ENCODE assay signal across 28 cellular contexts in genomic region chr12:79661629-79662028, GRCh38. TPM values are rescaled to one million over a fixed set of nuclear protein-coding genes. Genes with fewer than 3 reads are reported as not detected.
DNase-seq lines count a peak whose midpoint lies in the region; ATAC-seq and TF ChIP-seq lines count a peak whose summit lies in the region.
"Had no signal": no experiment of that assay in that cellular context is flagged by ENCODE, and none has a peak within 500 bp of the region (broad histone marks: within the 10 kb centered on the region; RNA-seq: fewer than 3 reads in every experiment).

No MANE protein-coding gene starts in this region.

- no peak overlapping the region for H2BK120ac ChIP-seq in IMR-90 (ENCODE audit: low read depth, low read length)

- H4K8ac ChIP-seq in IMR-90 (ENCODE audit: low read depth in 2 of 2, low read length in 2 of 2), result no peak overlapping the region

- POLR2A ChIA-PET in IMR-90 (lab: Charles Lee; ENCODE audit: unreplicated experiment), result interaction anchor here (0.6 kb wide), 1 partner anchor 25 kb away, joined by 3 read pairs; no protein-coding TSS in a partner anchor

- TF ChIP-seq RAD21 in IMR-90 (IDR thresholded peaks at IDR 0.05; ENCODE audit: low read length), result no peak

- H3K18ac ChIP-seq in IMR-90 (ENCODE audit: low read depth, low read length), result no peak overlapping the region; the same call in 1 of the 2 replicates

- no TSS peak for BruUV-seq in IMR-90 (replicated peaks; lab: Mats Ljungman, UMichigan)

- H3K79me2 ChIP-seq in GM23248 (ENCODE audit: insufficient read depth) (peaks cover 100% of the 10 kb centered on the region), hepatocyte (peaks cover 74% of the 10 kb centered on the region)

- H4K5ac ChIP-seq in IMR-90 (ENCODE audit: low read depth, low read length), result no peak overlapping the region

- dilution Hi-C loops in IMR-90 (cut with HindIII; ENCODE audit: low sequenced_read_pairs, unreplicated experiment), result no loop called here

- no peak overlapping the region for H4K91ac ChIP-seq in IMR-90 (ENCODE audit: insufficient read depth, low read depth, low read length)

- CTCF ChIA-PET in IMR-90 (lab: Yijun Ruan, JAX), result interaction anchor here (0.7 to 1.0 kb wide), 2 partner anchors 10 to 197 kb away, joined by 3 to 4 read pairs; no protein-coding TSS in a partner anchor

- intact Hi-C loops in IMR-90 (cut with micrococcal nuclease), result no loop called here

- no peak overlapping the region for H2AFZ ChIP-seq in GM23248
- no peak overlapping the region for H2AFZ ChIP-seq in IMR-90 (replicated peaks; ENCODE audit: low read length, poor library complexity)
- no peak overlapping the region for H2AFZ ChIP-seq in hepatocyte
- H2AFZ ChIP-seq: neural progenitor cell had no signal

- no peak for TF ChIP-seq CTCF in IMR-90 (conservative IDR thresholded peaks at IDR 0.05; ENCODE audit: low read depth, low read length)
- no peak for TF ChIP-seq CTCF in RWPE2 (IDR thresholded peaks at IDR 0.05; ENCODE audit: poor library complexity, severe bottlenecking)
- no peak for TF ChIP-seq CTCF in hepatocyte (IDR thresholded peaks at IDR 0.05; ENCODE audit: poor library complexity)

- no peak overlapping the region for H3K56ac ChIP-seq in IMR-90 (ENCODE audit: extremely low read depth, insufficient read depth, low read length)

- H3K27ac ChIP-seq in GM23248 (no peak overlapping the region), IMR-90 (ENCODE audit: insufficient read depth, low read length) (no peak overlapping the region), RWPE2 (ENCODE audit: poor library complexity, severe bottlenecking) (peak overlapping the region; percentile 42), hepatocyte (no peak overlapping the region)
- H3K27ac ChIP-seq: BLaER1, heart left ventricle, neural progenitor cell, right atrium auricular region, upper lobe of left lung, WERI-Rb-1 had no signal

- peak overlapping the region; percentile 10; the same call in 1 of the 2 replicates for H3K23ac ChIP-seq in IMR-90 (ENCODE audit: low read depth, low read length)

- in situ Hi-C loops in GM23248 (cut with MboI), result no loop called here
- in situ Hi-C loops in IMR-90 (cut with MboI; ENCODE audit: low sequenced_read_pairs), result no loop called here

- H3K9me1 ChIP-seq in IMR-90 (ENCODE audit: insufficient read depth, low read length), result no peaks in the 10 kb centered on the region; the same call in 1 of the 2 replicates

- no peak for TF ChIP-seq POLR2A in IMR-90 (IDR thresholded peaks at IDR 0.05; ENCODE audit: low read depth, low read length)

- peak overlapping the region; percentile 78; the same call in 1 of the 2 replicates for H2AK5ac ChIP-seq in IMR-90 (ENCODE audit: low read depth, low read length)

- H2AK9ac ChIP-seq in IMR-90 (replicated peaks; ENCODE audit: low read depth, low read length, poor library complexity), result no peak overlapping the region

- no peak overlapping the region for H3K14ac ChIP-seq in IMR-90 (replicated peaks; ENCODE audit: low read depth, low read length)

- H3K9me2 ChIP-seq in GM23248 (ENCODE audit: insufficient read depth) (no peaks in the 10 kb centered on the region), hepatocyte (replicated peaks; ENCODE audit: insufficient read depth) (no peaks in the 10 kb centered on the region)

- peaks cover 13 to 42% of the 10 kb centered on the region in 2 experiments for H3K79me1 ChIP-seq in IMR-90 (ENCODE audit: low read depth in 1 of 2, low read length in 2 of 2)

- ATAC-seq in IMR-90 (ENCODE audit: low read depth) (peak; percentile 56; the same call in 1 of the 2 replicates), RWPE2 (ENCODE audit: low read depth) (peak; percentile 92), GM18873 (IDR thresholded peaks at IDR 0.05; ENCODE audit: low FRiP score, unreplicated experiment) (no peak), GM18861 (IDR thresholded peaks at IDR 0.05; ENCODE audit: unreplicated experiment) (no peak)
- ATAC-seq: heart left ventricle; stimulated activated effector memory CD8-positive, alpha-beta T cell treated with anti-CD3 and anti-CD28 coated beads, Interleukin-12 subunit alpha, Interleukin-12 subunit beta, amount 100 ng/mL, for 72 hours had no signal

- H2BK5ac ChIP-seq in IMR-90 (ENCODE audit: low read depth, low read length, poor library complexity, severe bottlenecking), result no peak overlapping the region

- no peak overlapping the region for H2BK20ac ChIP-seq in IMR-90 (ENCODE audit: low read depth, low read length)

- H3K4me3 ChIP-seq in GM23248 (no peak overlapping the region), IMR-90 (ENCODE audit: insufficient read depth, low read depth, low read length) (no peak overlapping the region), RWPE2 (ENCODE audit: severe bottlenecking) (no peak overlapping the region), hepatocyte (no peak overlapping the region)
- H3K4me3 ChIP-seq: BLaER1, heart left ventricle, neural progenitor cell, right atrium auricular region, upper lobe of left lung had no signal

- H2BK15ac ChIP-seq in IMR-90 (ENCODE audit: low read depth, low read length), result no peak overlapping the region

- H3K27me3 ChIP-seq in GM23248 (replicated peaks; ENCODE audit: insufficient read depth), result no peaks in the 10 kb centered on the region
- H3K27me3 ChIP-seq in IMR-90 (ENCODE audit: control insufficient read depth, insufficient read depth, low read length), result no peaks in the 10 kb centered on the region
- no peaks in the 10 kb centered on the region for H3K27me3 ChIP-seq in RWPE2 (ENCODE audit: insufficient read depth, poor library complexity, severe bottlenecking)
- H3K27me3 ChIP-seq in hepatocyte, result no peaks in the 10 kb centered on the region
- H3K27me3 ChIP-seq: BLaER1, heart left ventricle, neural progenitor cell, right atrium auricular region, upper lobe of left lung had no signal

- no peaks in the 10 kb centered on the region for H4K20me1 ChIP-seq in GM23248 (ENCODE audit: insufficient read depth)
- H4K20me1 ChIP-seq in IMR-90 (ENCODE audit: insufficient read depth, low read length), result peaks cover 8% of the 10 kb centered on the region
- H4K20me1 ChIP-seq in hepatocyte (ENCODE audit: insufficient read depth, poor library complexity, severe bottlenecking), result no peaks in the 10 kb centered on the region

- no peaks in the 10 kb centered on the region for H3K9me3 ChIP-seq in GM23248 (ENCODE audit: low read depth)
- no peaks in the 10 kb centered on the region for H3K9me3 ChIP-seq in IMR-90 (ENCODE audit: control insufficient read depth, insufficient read depth, low read length)
- no peaks in the 10 kb centered on the region for H3K9me3 ChIP-seq in RWPE2 (ENCODE audit: severe bottlenecking)
- H3K9me3 ChIP-seq in hepatocyte (ENCODE audit: low read depth), result no peaks in the 10 kb centered on the region
- H3K9me3 ChIP-seq: heart left ventricle, right atrium auricular region, upper lobe of left lung had no signal

- H3F3A ChIP-seq in GM23248 (ENCODE audit: insufficient read depth), result peaks cover 33% of the 10 kb centered on the region

- DNase-seq in GM23248, result peak; percentile 29
- peak; percentile 58 for DNase-seq in IMR-90
- DNase-seq in RWPE2 (ENCODE audit: low spot score), result no peak
- DNase-seq in iris pigment epithelial cell (ENCODE audit: low read depth), result peak; percentile 55
- no peak for DNase-seq in hepatocyte (ENCODE audit: low spot score)
- DNase-seq: activated CD4-positive, alpha-beta T cell treated with anti-CD3 and anti-CD28 coated beads for 48 hours; activated CD8-positive, alpha-beta memory T cell treated with anti-CD3 and anti-CD28 coated beads for 24 hours; activated gamma-delta T cell; activated naive CD8-positive, alpha-beta T cell treated with anti-CD3 and anti-CD28 coated beads, Interleukin-2, amount 10 ng/mL, durations not matched to agents 7 days and 5 days; activated T-cell treated with anti-CD3 and anti-CD28 coated beads, Interleukin-2, amount 50 U/mL, for 1 hour; GOT3; heart left ventricle; NCI-H1092; NCI-H1930; NCI-H345; NCI-H82; SHP77; stimulated activated CD4-positive, alpha-beta T cell treated with anti-CD3 and anti-CD28 coated beads, Interleukin-4, amount 100 ng/mL, for 1 hour; substantia nigra; T-helper 9 cell; upper lobe of left lung; WERI-Rb-1 had no signal

- no peak overlapping the region for H3K9ac ChIP-seq in GM23248
- no peak overlapping the region for H3K9ac ChIP-seq in IMR-90 (ENCODE audit: low read depth, low read length)
- H3K9ac ChIP-seq: BLaER1, neural progenitor cell had no signal

- 0 out of 2 replicates have a peak, but pooled peaks cover 23% of the 10 kb centered on the region for H3K36me3 ChIP-seq in GM23248 (ENCODE audit: low read depth)
- no peaks in the 10 kb centered on the region for H3K36me3 ChIP-seq in IMR-90 (ENCODE audit: control insufficient read depth, insufficient read depth, low read length)
- H3K36me3 ChIP-seq in RWPE2 (ENCODE audit: low read depth), result peaks cover 27% of the 10 kb centered on the region
- H3K36me3 ChIP-seq in hepatocyte (replicated peaks; ENCODE audit: insufficient read depth, low read depth), result no peaks in the 10 kb centered on the region
- H3K36me3 ChIP-seq: heart left ventricle, right atrium auricular region, upper lobe of left lung, WERI-Rb-1 had no signal

- peaks cover 39% of the 10 kb centered on the region for H3K4me1 ChIP-seq in GM23248 (ENCODE audit: insufficient read depth)
- H3K4me1 ChIP-seq in IMR-90 (ENCODE audit: control insufficient read depth, insufficient read depth, low read length), result peaks cover 4% of the 10 kb centered on the region
- H3K4me1 ChIP-seq in RWPE2 (ENCODE audit: insufficient read depth, poor library complexity, severe bottlenecking), result peaks cover 13% of the 10 kb centered on the region
- no peaks in the 10 kb centered on the region for H3K4me1 ChIP-seq in hepatocyte (ENCODE audit: insufficient read depth)
- H3K4me1 ChIP-seq: BLaER1, neural progenitor cell, right atrium auricular region had no signal

- H3K4ac ChIP-seq in IMR-90 (ENCODE audit: low read depth, low read length), result no peak overlapping the region; the same call in 1 of the 2 replicates

- no peak overlapping the region for H3K4me2 ChIP-seq in GM23248 (ENCODE audit: unreplicated experiment)
- no peak overlapping the region for H3K4me2 ChIP-seq in IMR-90 (ENCODE audit: low read depth, low read length)
- no peak overlapping the region for H3K4me2 ChIP-seq in hepatocyte
- H3K4me2 ChIP-seq: BLaER1, neural progenitor cell had no signal

TF ChIP-seq in IMR-90, 13 proteins besides CTCF, POLR2A, EP300 and RAD21:
- TF ChIP-seq MAFK (IDR thresholded peaks at IDR 0.05; ENCODE audit: low read depth, low read length) (0 out of 2 replicates have a peak, but pooled peaks have one; percentile 5), RFX5 (IDR thresholded peaks at IDR 0.05; ENCODE audit: low read depth, low read length) (no peak)

RNA-seq across cellular contexts. Expression of gene PAWR, which starts 29.1 kb away (rescaled TPM):
- total RNA-seq in GM23248 (2014; rRNA removed; shearing (Covaris generic)), result 53.2 and 62.6 TPM in 2 replicates
- polyA plus RNA-seq in GM23248 (2016; fragmentation: Nextera tagmentation; extraction: Ambion mirVana), result 53.9 and 54.4 TPM in 2 replicates
- 13.6 and 34.4 TPM in 2 replicates for total RNA-seq in IMR-90 (2012; rRNA removed)
- polyA plus RNA-seq in IMR-90 (2012; rRNA removed), result 13.2 and 13.3 TPM in 2 replicates
- polyA plus RNA-seq in IMR-90 (2012; cell fraction: cytosol; rRNA removed), result 9.8 and 10.8 TPM in 2 replicates
- 18.7 and 33.9 TPM in 2 replicates for polyA plus RNA-seq in IMR-90 (2012; cell fraction: nucleus; rRNA removed; ENCODE audit: low replicate concordance)
- 30.2 and 40.5 TPM in 2 replicates for total RNA-seq in hepatocyte
- polyA plus RNA-seq in hepatocyte, result 54.9 and 70.9 TPM in 2 replicates

Comparison
In these comparisons a context has a peak if more than half of its experiments do, and no peak if none do; other contexts are left out.
1. DNase-seq: peak in GM23248 (single experiment), IMR-90 (single experiment) and iris pigment epithelial cell (single experiment); none in RWPE2 (single experiment) and hepatocyte (single experiment).
2. ATAC-seq: peak in IMR-90 (single experiment) and RWPE2 (single experiment); none in GM18873 (single experiment) and GM18861 (single experiment).